Comparison of ENCODE assay signal across 8 cellular contexts in genomic region chr16:86508947-86509758, GRCh38. TPM values are rescaled to one million over a fixed set of nuclear protein-coding genes. Genes with fewer than 3 reads are reported as not detected.
DNase-seq lines count a peak whose midpoint lies in the region; ATAC-seq and TF ChIP-seq lines count a peak whose summit lies in the region.

No MANE protein-coding gene starts in this region.

- TF ChIP-seq POLR2A in ovary (IDR thresholded peaks at IDR 0.05) = no peak

- 0 to 1% (median 0%) methylated on average over 48 to 79 of the region's 79 CpGs for WGBS in ovary, 3 donors

- peaks cover 18% of the 10 kb centered on the region for H3K27me3 ChIP-seq in ovary

- TF ChIP-seq EP300 in ovary (IDR thresholded peaks at IDR 0.05) = no peak

- peak overlapping the region; percentile 7 to 31 for H3K27ac ChIP-seq in ovary

- peak; percentile 69 for ATAC-seq in Right ventricle myocardium inferior

- H3K4me3 ChIP-seq in fibroblast of villous mesenchyme (ENCODE audit: low read depth, low read length) (peak overlapping the region; percentile 96), ovary (peak overlapping the region; percentile 59)

- intact Hi-C loops in Right ventricle myocardium inferior (cut with DNase I) (no loop called here), cardiac septum (cut with DNase I) (no loop called here), ovary (cut with DNase I) (no loop called here)

- H3K36me3 ChIP-seq in ovary = no peaks in the 10 kb centered on the region

- DNase-seq in Right ventricle myocardium inferior (ENCODE audit: missing footprints) = peak; percentile 65
- no peak for DNase-seq in cardiac septum (ENCODE audit: low spot score)
- DNase-seq in UCSD-AML1 (lab: John Stamatoyannopoulos, UW; ENCODE audit: unreplicated experiment) = peak; percentile 34
- DNase-seq in fibroblast of villous mesenchyme (ENCODE audit: low read depth) = peak; percentile 92
- DNase-seq in ovary = peak in 4 of 5 donors; percentile 19 to 57 (median 50)
- DNase-seq in NAMALWA (ENCODE audit: low spot score) = no peak
- no peak for DNase-seq in NCI-H774 (lab: John Stamatoyannopoulos, UW)
- no peak for DNase-seq in activated CD4-positive, alpha-beta T cell treated with anti-CD3 and anti-CD28 coated beads, Interleukin-2, amount 50 U/mL, for 1 hour

- no peaks in the 10 kb centered on the region for H3K9me3 ChIP-seq in ovary

- peaks cover 12% of the 10 kb centered on the region for H3K4me1 ChIP-seq in ovary (ENCODE audit: insufficient read depth)

- TF ChIP-seq CTCF in fibroblast of villous mesenchyme (IDR thresholded peaks at IDR 0.05; ENCODE audit: insufficient read depth, low read depth, low read length) = no peak
- no peak for TF ChIP-seq CTCF in ovary (IDR thresholded peaks at IDR 0.05)

RNA-seq across cellular contexts. Expression of gene FOXF1, which starts 1.2 kb away (rescaled TPM):
- total RNA-seq in Right ventricle myocardium inferior (0.05 TPM), cardiac septum (0.16 TPM), fibroblast of villous mesenchyme (5.2 and 10.3 TPM in 2 replicates), ovary (1 to 10 TPM in 2 of 7 donors, under 1 TPM in 5; 0.22 to 1.5 (median 0.45) TPM)
- polyA plus RNA-seq in ovary = under 1 TPM; 0.23 to 0.70 TPM

RNA-seq across cellular contexts. Expression of gene MTHFSD, which starts 45.9 kb away (rescaled TPM):
- total RNA-seq in Right ventricle myocardium inferior (10.0 TPM), cardiac septum (12.2 TPM), fibroblast of villous mesenchyme (11.6 and 14.7 TPM in 2 replicates), ovary (10 to 100 TPM; 12.4 to 24.9 (median 22.5) TPM)
- 10 to 100 TPM; 11.0 to 16.5 TPM for polyA plus RNA-seq in ovary

RNA-seq across cellular contexts. Expression of gene FOXC2, which starts 57.5 kb away (rescaled TPM):
- total RNA-seq in Right ventricle myocardium inferior = 1.4 TPM
- total RNA-seq in cardiac septum = 2.6 TPM
- 0.64 TPM in 1 of 2 replicates, not detected in the other for total RNA-seq in fibroblast of villous mesenchyme
- total RNA-seq in ovary = 1 to 10 TPM in 1 of 7 donors, under 1 TPM in 6; 0.10 to 1.3 (median 0.35) TPM
- 1 to 10 TPM in 1 of 2 donors, under 1 TPM in 1; 0.47 to 2.5 TPM for polyA plus RNA-seq in ovary

Comparison
In these comparisons a context has a peak if more than half of its experiments do, and no peak if none do; other contexts are left out.
1. DNase-seq: peak in Right ventricle myocardium inferior (single experiment), UCSD-AML1 (single experiment), fibroblast of villous mesenchyme (single experiment) and ovary (4 of 5); none in cardiac septum (single experiment), NAMALWA (single experiment), NCI-H774 (single experiment) and activated CD4-positive, alpha-beta T cell treated with anti-CD3 and anti-CD28 coated beads, Interleukin-2, amount 50 U/mL, for 1 hour (single experiment).